19 cellular contexts compared by ENCODE assay signal in the genomic region with DNA sequence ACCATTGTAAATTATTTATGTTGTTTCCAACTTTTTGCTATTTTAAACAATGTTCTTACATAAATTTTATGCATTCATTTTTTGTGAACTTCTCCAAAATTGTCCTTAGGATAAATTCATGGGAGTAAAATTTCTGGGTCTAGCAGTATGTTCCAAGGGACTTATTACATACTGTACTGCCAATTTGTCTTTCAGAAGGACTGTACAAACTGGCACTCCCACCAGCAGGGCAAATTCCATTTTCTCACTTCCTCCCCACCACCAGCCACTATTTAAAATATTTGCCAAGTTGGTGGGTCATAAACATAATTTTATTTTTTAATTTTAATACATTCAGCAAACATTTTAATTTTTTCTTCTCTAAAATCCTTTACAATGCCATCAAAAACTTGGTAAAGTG. TPM values are rescaled to one million over a fixed set of nuclear protein-coding genes. Genes with fewer than 3 reads are reported as not detected.
DNase-seq lines count a peak whose midpoint lies in the region; ATAC-seq and TF ChIP-seq lines count a peak whose summit lies in the region.
"Had no signal": no experiment of that assay in that cellular context is flagged by ENCODE, and none has a peak within 500 bp of the region (broad histone marks: within the 10 kb centered on the region; RNA-seq: fewer than 3 reads in every experiment).

No MANE protein-coding gene starts in this region.

- no peaks in the 10 kb centered on the region for H3K36me3 Mint-ChIP-seq in MCF 10A (ENCODE audit: insufficient read depth, unreplicated experiment)
- H3K36me3 Mint-ChIP-seq: CD8-positive, alpha-beta T cell had no signal

- in situ Hi-C loops in mammary epithelial cell (cut with MboI; ENCODE audit: low sequenced_read_pairs in 2 of 2), result no loop called here

- no peak overlapping the region for H3K4me3 ChIP-seq in mammary epithelial cell (replicated peaks in 1 of 3; ENCODE audit: insufficient read depth in 1 of 3, low read depth in 2 of 3, low read length in 3 of 3)
- H3K4me3 ChIP-seq in mucosa of descending colon, result no peak overlapping the region
- H3K4me3 ChIP-seq: A549; BLaER1 treated with 17β-estradiol and CSF1 and Interleukin-3, amounts not matched to agents 10 nM and 100 nM had no signal

- H3K27me3 Mint-ChIP-seq in MCF 10A (ENCODE audit: insufficient read depth, unreplicated experiment), result no peaks in the 10 kb centered on the region
- H3K27me3 Mint-ChIP-seq: B cell; CD4-positive, alpha-beta T cell had no signal

- H2AFZ ChIP-seq in mammary epithelial cell (ENCODE audit: low read depth, low read length), result peak overlapping the region; percentile 51

- no peak overlapping the region for H3K4me3 Mint-ChIP-seq in MCF 10A (ENCODE audit: unreplicated experiment)
- H3K4me3 Mint-ChIP-seq: B cell; CD4-positive, alpha-beta T cell; CD8-positive, alpha-beta T cell had no signal

- dilution Hi-C loops in mammary epithelial cell (cut with HindIII; ENCODE audit: low sequenced_read_pairs), result no loop called here

- H3K27me3 ChIP-seq in mammary epithelial cell (ENCODE audit: insufficient read depth, low read length) (no peaks in the 10 kb centered on the region), foreskin keratinocyte (no peaks in the 10 kb centered on the region)
- H3K27me3 ChIP-seq: BLaER1 treated with 17β-estradiol and CSF1 and Interleukin-3, amounts not matched to agents 10 nM and 100 nM had no signal

- BruUV-seq in mammary epithelial cell (replicated peaks; lab: Mats Ljungman, UMichigan) (no TSS peak), MCF 10A (replicated peaks; lab: Mats Ljungman, UMichigan) (no TSS peak)

- H3K4me1 ChIP-seq in mammary epithelial cell (ENCODE audit: insufficient read depth, low read length), result peaks cover 28% of the 10 kb centered on the region
- H3K4me1 ChIP-seq in foreskin keratinocyte, result peaks cover 31% of the 10 kb centered on the region
- no peaks in the 10 kb centered on the region for H3K4me1 ChIP-seq in mucosa of descending colon (ENCODE audit: low read depth)
- H3K4me1 ChIP-seq: A549 had no signal

- no peak overlapping the region for H3K4me2 ChIP-seq in mammary epithelial cell (ENCODE audit: insufficient read depth, low read depth, low read length)
- H3K4me2 ChIP-seq: A549; BLaER1 treated with 17β-estradiol and CSF1 and Interleukin-3, amounts not matched to agents 10 nM and 100 nM had no signal

- POLR2A ChIA-PET in MCF 10A (lab: Yijun Ruan, JAX), result no interaction called here

- H3K9ac ChIP-seq in mammary epithelial cell (ENCODE audit: insufficient read depth, low read length), result no peak overlapping the region
- H3K9ac ChIP-seq: BLaER1 treated with 17β-estradiol and CSF1 and Interleukin-3, amounts not matched to agents 10 nM and 100 nM had no signal

- TF ChIP-seq CTCF in mammary epithelial cell (conservative IDR thresholded peaks at IDR 0.05 in 1 of 2, IDR thresholded peaks at IDR 0.05 in 1 of 2; ENCODE audit: extremely low read depth in 1 of 2, insufficient read depth in 1 of 2, low read depth in 1 of 2, low read length in 2 of 2), result no peak
- TF ChIP-seq CTCF in MCF 10A (IDR thresholded peaks at IDR 0.05; ENCODE audit: unreplicated experiment), result no peak
- no peak for TF ChIP-seq CTCF in foreskin keratinocyte (conservative IDR thresholded peaks at IDR 0.05)
- TF ChIP-seq CTCF in mucosa of descending colon (IDR thresholded peaks at IDR 0.05), result no peak

- ATAC-seq in foreskin keratinocyte, result no peak
- ATAC-seq in mucosa of descending colon, result peak; percentile 72
- no peak for ATAC-seq in GM19463 (IDR thresholded peaks at IDR 0.05; ENCODE audit: unreplicated experiment)
- ATAC-seq: A549; CD8-positive, alpha-beta T cell had no signal

- no peaks in the 10 kb centered on the region for H3K9me3 Mint-ChIP-seq in MCF 10A (ENCODE audit: unreplicated experiment)
- H3K9me3 Mint-ChIP-seq: CD4-positive, alpha-beta T cell; CD8-positive, alpha-beta T cell had no signal

- no peak overlapping the region for H3K27ac Mint-ChIP-seq in MCF 10A (ENCODE audit: low read depth, unreplicated experiment)
- H3K27ac Mint-ChIP-seq: B cell; CD4-positive, alpha-beta T cell; CD8-positive, alpha-beta T cell had no signal

- no peaks in the 10 kb centered on the region for H4K20me1 ChIP-seq in mammary epithelial cell (ENCODE audit: insufficient read depth, low read length)
- H4K20me1 ChIP-seq: BLaER1 treated with 17β-estradiol and CSF1 and Interleukin-3, amounts not matched to agents 10 nM and 100 nM had no signal

- H3K36me3 ChIP-seq in mammary epithelial cell (ENCODE audit: insufficient read depth, low read length), result no peaks in the 10 kb centered on the region
- H3K36me3 ChIP-seq in mucosa of descending colon (ENCODE audit: low read depth), result no peaks in the 10 kb centered on the region
- H3K36me3 ChIP-seq: BLaER1 treated with 17β-estradiol and CSF1 and Interleukin-3, amounts not matched to agents 10 nM and 100 nM had no signal

- no peaks in the 10 kb centered on the region for H3K79me2 ChIP-seq in mammary epithelial cell (ENCODE audit: insufficient read depth, low read length)

- DNase-seq in mammary epithelial cell (no peak), MCF 10A (ENCODE audit: unreplicated experiment) (no peak), foreskin keratinocyte (no peak), mucosa of descending colon (peak in 1 of 3 donors; percentile 38), T-helper 9 cell (no peak)
- no peak for DNase-seq in activated naive CD4-positive, alpha-beta T cell treated with anti-CD3 and anti-CD28 coated beads, Interleukin-2, amount 50 U/mL, for 16 hours
- DNase-seq: AML-193; Caco-2; Calu3; CD4-positive, alpha-beta T cell; CD8-positive, alpha-beta T cell; DMS79 treated with DMSO at 0.1 percent for 48 hours; GF-D8 had no signal

- intact Hi-C loops in mammary epithelial cell (cut with micrococcal nuclease), result no loop called here
- intact Hi-C loops in MCF 10A (cut with micrococcal nuclease), result no loop called here
- intact Hi-C loops in mucosa of descending colon (cut with DNase I, micrococcal nuclease), result no loop called here

- H3K4me1 Mint-ChIP-seq in MCF 10A (ENCODE audit: insufficient read depth, unreplicated experiment), result peaks cover 18% of the 10 kb centered on the region

- H3K9me3 ChIP-seq in mammary epithelial cell (replicated peaks; ENCODE audit: insufficient read depth, low read length) (no peaks in the 10 kb centered on the region), mucosa of descending colon (no peaks in the 10 kb centered on the region)
- H3K9me3 ChIP-seq: A549, Caco-2 had no signal

- CTCF ChIA-PET in mammary epithelial cell (lab: Charles Lee; ENCODE audit: low non-redundant PET), result no interaction called here
- CTCF ChIA-PET in MCF 10A (lab: Yijun Ruan, JAX), result no interaction called here

- H3K27ac ChIP-seq in mammary epithelial cell (ENCODE audit: insufficient read depth, low read depth, low read length) (no peak overlapping the region), foreskin keratinocyte (peak overlapping the region; percentile 21)
- H3K27ac ChIP-seq: 22Rv1; A549; BLaER1 treated with 17β-estradiol and CSF1 and Interleukin-3, amounts not matched to agents 10 nM and 100 nM; C4-2B had no signal

RNA-seq across cellular contexts. Expression of a gene that starts 13.7 kb away (rescaled TPM):
- total RNA-seq in mammary epithelial cell, result 10 to 100 TPM; 13.8 to 33.5 TPM
- polyA plus RNA-seq in mammary epithelial cell, result 4.0 TPM
- polyA minus RNA-seq in mammary epithelial cell, result 19.7 TPM
- total RNA-seq in MCF 10A (2022), result 10.9 and 12.2 TPM in 2 replicates
- 11.0 and 12.2 TPM in 2 replicates for total RNA-seq in foreskin keratinocyte
- polyA plus RNA-seq in foreskin keratinocyte, result 2.0 and 2.6 TPM in 2 replicates
- 10 to 100 TPM; 21.9 to 34.1 (median 22.4) TPM for total RNA-seq in mucosa of descending colon
